ENCODE assay signal across 22 cellular contexts in the genomic region with DNA sequence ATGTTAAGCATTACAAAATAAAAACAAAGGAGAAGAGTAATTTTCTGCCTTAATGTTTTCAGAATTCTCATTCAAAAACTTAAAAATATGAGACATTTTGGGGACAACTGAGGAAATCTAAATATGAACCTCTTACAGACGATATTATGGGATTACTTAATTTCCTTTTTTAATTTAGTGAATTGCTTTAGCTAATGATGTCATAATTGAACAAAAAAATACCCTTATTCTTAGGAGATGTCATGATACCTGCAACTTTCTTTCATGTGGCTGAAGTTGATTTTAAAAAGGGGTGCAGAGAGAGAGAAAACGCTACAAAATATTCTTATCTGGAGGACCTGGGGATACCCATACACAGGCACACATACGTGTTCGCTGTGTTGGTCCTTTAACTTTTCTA.
DNase-seq lines count a peak whose midpoint lies in the region; ATAC-seq, FAIRE-seq and TF ChIP-seq lines count a peak whose summit lies in the region.
"Had no signal": no experiment of that assay in that cellular context is flagged by ENCODE, and none has a peak within 500 bp of the region (broad histone marks: within the 10 kb centered on the region; RNA-seq: fewer than 3 reads in every experiment).

No MANE protein-coding gene starts in this region.

- H3K36me3 ChIP-seq in cardiac muscle cell, result peaks cover 15% of the 10 kb centered on the region
- H3K36me3 ChIP-seq in Loucy (ENCODE audit: insufficient read depth, low read length), result peaks cover 45% of the 10 kb centered on the region; the same call in 1 of the 2 replicates
- H3K36me3 ChIP-seq in endothelial cell of umbilical vein (ENCODE audit: control insufficient read depth in 2 of 2, extremely low read depth in 1 of 2, insufficient read depth in 2 of 2, low read length in 2 of 2), result peaks cover 24 to 40% of the 10 kb centered on the region in 2 experiments
- H3K36me3 ChIP-seq: BLaER1 had no signal

- no peak overlapping the region for H3K4me3 ChIP-seq in cardiac muscle cell
- no peak overlapping the region for H3K4me3 ChIP-seq in Loucy (ENCODE audit: low read length, poor library complexity, severe bottlenecking)
- no peak overlapping the region for H3K4me3 ChIP-seq in endothelial cell of umbilical vein (replicated peaks in 1 of 3; ENCODE audit: insufficient read depth in 1 of 3, low read depth in 1 of 3, low read length in 3 of 3)
- H3K4me3 ChIP-seq: BLaER1, GM23338 had no signal

- POLR2A ChIA-PET in endothelial cell of umbilical vein (lab: Charles Lee), result no interaction called here

- dilution Hi-C loops in endothelial cell of umbilical vein (cut with MboI; ENCODE audit: extremely low pct_ligation_motif_present, low sequenced_read_pairs), result no loop called here

- BruUV-seq in endothelial cell of umbilical vein (replicated peaks; lab: Mats Ljungman, UMichigan), result no TSS peak

- peak; percentile 50 for FAIRE-seq in endothelial cell of umbilical vein (lab: Jason Lieb, UNC)
- FAIRE-seq: A204.1, D721Med, GM12891, GM18507 had no signal

- no peak for TF ChIP-seq CTCF in cardiac muscle cell (IDR thresholded peaks at IDR 0.05; ENCODE audit: low read depth, low read length)
- no peak for TF ChIP-seq CTCF in Loucy (conservative IDR thresholded peaks at IDR 0.05; ENCODE audit: low read length)
- no peak for TF ChIP-seq CTCF in endothelial cell of umbilical vein (IDR thresholded peaks at IDR 0.05; ENCODE audit: extremely low read depth in 1 of 2, insufficient read depth in 1 of 2, low read depth in 1 of 2, low read length in 2 of 2)
- no peak for TF ChIP-seq CTCF in GM10266 (IDR thresholded peaks at IDR 0.05; ENCODE audit: control insufficient read depth, insufficient read depth, low read depth, missing control alignments)

- no peaks in the 10 kb centered on the region for H3K9me2 ChIP-seq in Loucy (replicated peaks; ENCODE audit: low read depth, low read length)

- 0 out of 2 replicates have a peak, but pooled peaks cover 7% of the 10 kb centered on the region for H3F3A ChIP-seq in Loucy (ENCODE audit: low read depth)

- no peaks in the 10 kb centered on the region for H3K9me3 ChIP-seq in cardiac muscle cell (ENCODE audit: low read depth)
- no peaks in the 10 kb centered on the region for H3K9me3 ChIP-seq in Loucy (ENCODE audit: insufficient read depth, low read depth, low read length)
- no peaks in the 10 kb centered on the region for H3K9me3 ChIP-seq in endothelial cell of umbilical vein (replicated peaks; ENCODE audit: control insufficient read depth, insufficient read depth, low read length)
- H3K9me3 ChIP-seq: BLaER1 had no signal

- H3K4me2 ChIP-seq in Loucy (ENCODE audit: low read depth, low read length, poor library complexity, severe bottlenecking) (peak overlapping the region; percentile 52), endothelial cell of umbilical vein (ENCODE audit: insufficient read depth, low read length) (no peak overlapping the region)
- H3K4me2 ChIP-seq: BLaER1 had no signal

- H3K27me3 ChIP-seq in cardiac muscle cell (no peaks in the 10 kb centered on the region), Loucy (ENCODE audit: insufficient read depth, low read length, poor library complexity, severe bottlenecking) (no peaks in the 10 kb centered on the region), endothelial cell of umbilical vein (ENCODE audit: control insufficient read depth in 2 of 2, insufficient read depth in 2 of 2, low read length in 2 of 2) (no peaks in the 10 kb centered on the region)
- H3K27me3 ChIP-seq: BLaER1 had no signal

- H4K20me1 ChIP-seq in Loucy (ENCODE audit: insufficient read depth, low read length, poor library complexity, severe bottlenecking) (no peaks in the 10 kb centered on the region), endothelial cell of umbilical vein (replicated peaks; ENCODE audit: control insufficient read depth, extremely low read depth, insufficient read depth, low read length) (peaks cover 5% of the 10 kb centered on the region)
- H4K20me1 ChIP-seq: BLaER1 had no signal

- no peak for TF ChIP-seq POLR2A in endothelial cell of umbilical vein (IDR thresholded peaks at IDR 0.05; ENCODE audit: low read depth, low read length)

- no peak overlapping the region for H2AFZ ChIP-seq in Loucy (ENCODE audit: low read length)
- no peak overlapping the region for H2AFZ ChIP-seq in endothelial cell of umbilical vein (ENCODE audit: low read depth, low read length)
- H2AFZ ChIP-seq: GM23338 had no signal

- H3K27ac ChIP-seq in cardiac muscle cell, result peak overlapping the region; percentile 16
- H3K27ac ChIP-seq in endothelial cell of umbilical vein (ENCODE audit: insufficient read depth, low read depth, low read length), result no peak overlapping the region
- H3K27ac ChIP-seq: 22Rv1, BLaER1, C4-2B had no signal

- H3K4me1 ChIP-seq in cardiac muscle cell (ENCODE audit: low read depth) (peaks cover 11% of the 10 kb centered on the region), Loucy (ENCODE audit: insufficient read depth, low read length, poor library complexity, severe bottlenecking) (peaks cover 57% of the 10 kb centered on the region), endothelial cell of umbilical vein (ENCODE audit: control insufficient read depth, extremely low read depth, insufficient read depth, low read length) (peaks cover 18% of the 10 kb centered on the region)
- H3K4me1 ChIP-seq: BLaER1 had no signal

- intact Hi-C loops in cardiac septum (cut with DNase I), result no loop called here
- intact Hi-C loops in endothelial cell of umbilical vein (cut with micrococcal nuclease), result no loop called here

- CTCF ChIA-PET in endothelial cell of umbilical vein (lab: Charles Lee), result interaction anchor here (0.8 kb wide), 1 partner anchor 17 kb away, joined by 3 read pairs; no protein-coding TSS in a partner anchor

- no peak for ATAC-seq in GM21619 (IDR thresholded peaks at IDR 0.05; ENCODE audit: unreplicated experiment)
- ATAC-seq: CD8-positive, alpha-beta T cell; HCT116 had no signal

- peaks cover 26% of the 10 kb centered on the region for H3K79me2 ChIP-seq in Loucy (ENCODE audit: insufficient read depth, low read length)
- H3K79me2 ChIP-seq in endothelial cell of umbilical vein (ENCODE audit: control insufficient read depth, insufficient read depth, low read length), result peaks cover 67% of the 10 kb centered on the region

- no peaks in the 10 kb centered on the region for H3K9me1 ChIP-seq in endothelial cell of umbilical vein (replicated peaks; ENCODE audit: control insufficient read depth, extremely low read depth, insufficient read depth, low read length)

- H3K9ac ChIP-seq in Loucy (ENCODE audit: low read depth, low read length, poor library complexity, severe bottlenecking) (peak overlapping the region; percentile 42), endothelial cell of umbilical vein (replicated peaks; ENCODE audit: extremely low read depth, insufficient read depth, low read length) (no peak overlapping the region)
- H3K9ac ChIP-seq: BLaER1 had no signal

- no peak for DNase-seq in cardiac muscle cell (ENCODE audit: low read depth in 1 of 2, low spot score in 1 of 2)
- DNase-seq in cardiac septum (ENCODE audit: low spot score), result no peak
- no peak for DNase-seq in endothelial cell of umbilical vein (ENCODE audit: low read depth, low spot score)
- DNase-seq in GM10266 (ENCODE audit: extremely low spot score), result no peak
- no peak for DNase-seq in COLO668 (lab: John Stamatoyannopoulos, UW; ENCODE audit: unreplicated experiment)
- DNase-seq: CD4-positive, CD25-positive, alpha-beta regulatory T cell; CD8-positive, alpha-beta T cell; DMS79; EL; GDM1; HFFc6 had no signal

TF ChIP-seq in endothelial cell of umbilical vein, 7 proteins besides CTCF, POLR2A, EP300 and RAD21:
- TF ChIP-seq EZH2 (IDR thresholded peaks at IDR 0.05; ENCODE audit: borderline replicate concordance, low read depth, low read length, severe bottlenecking), result no peak
- no peak for TF ChIP-seq POLR2AphosphoS5 (IDR thresholded peaks at IDR 0.05; ENCODE audit: insufficient read depth, low read depth, low read length)
- TF ChIP-seq JUN (IDR thresholded peaks at IDR 0.05; ENCODE audit: borderline replicate concordance, insufficient read depth, insufficient read length, low read depth), result no peak
- TF ChIP-seq FOS (IDR thresholded peaks at IDR 0.05; ENCODE audit: borderline replicate concordance, insufficient read depth, low read length), result no peak
- no peak for TF ChIP-seq MYC (IDR thresholded peaks at IDR 0.05; ENCODE audit: low read depth, low read length)
- TF ChIP-seq, protein P1, sequence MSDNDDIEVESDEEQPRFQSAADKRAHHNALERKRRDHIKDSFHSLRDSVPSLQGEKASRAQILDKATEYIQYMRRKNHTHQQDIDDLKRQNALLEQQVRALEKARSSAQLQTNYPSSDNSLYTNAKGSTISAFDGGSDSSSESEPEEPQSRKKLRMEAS (IDR thresholded peaks at IDR 0.05; ENCODE audit: insufficient read depth, insufficient read length), result no peak
- TF ChIP-seq GATA2 (IDR thresholded peaks at IDR 0.05; ENCODE audit: insufficient read depth, insufficient read length, low read depth, low read length), result no peak
